Comparison of ENCODE assay signal across 1 cellular context in the genomic region with DNA sequence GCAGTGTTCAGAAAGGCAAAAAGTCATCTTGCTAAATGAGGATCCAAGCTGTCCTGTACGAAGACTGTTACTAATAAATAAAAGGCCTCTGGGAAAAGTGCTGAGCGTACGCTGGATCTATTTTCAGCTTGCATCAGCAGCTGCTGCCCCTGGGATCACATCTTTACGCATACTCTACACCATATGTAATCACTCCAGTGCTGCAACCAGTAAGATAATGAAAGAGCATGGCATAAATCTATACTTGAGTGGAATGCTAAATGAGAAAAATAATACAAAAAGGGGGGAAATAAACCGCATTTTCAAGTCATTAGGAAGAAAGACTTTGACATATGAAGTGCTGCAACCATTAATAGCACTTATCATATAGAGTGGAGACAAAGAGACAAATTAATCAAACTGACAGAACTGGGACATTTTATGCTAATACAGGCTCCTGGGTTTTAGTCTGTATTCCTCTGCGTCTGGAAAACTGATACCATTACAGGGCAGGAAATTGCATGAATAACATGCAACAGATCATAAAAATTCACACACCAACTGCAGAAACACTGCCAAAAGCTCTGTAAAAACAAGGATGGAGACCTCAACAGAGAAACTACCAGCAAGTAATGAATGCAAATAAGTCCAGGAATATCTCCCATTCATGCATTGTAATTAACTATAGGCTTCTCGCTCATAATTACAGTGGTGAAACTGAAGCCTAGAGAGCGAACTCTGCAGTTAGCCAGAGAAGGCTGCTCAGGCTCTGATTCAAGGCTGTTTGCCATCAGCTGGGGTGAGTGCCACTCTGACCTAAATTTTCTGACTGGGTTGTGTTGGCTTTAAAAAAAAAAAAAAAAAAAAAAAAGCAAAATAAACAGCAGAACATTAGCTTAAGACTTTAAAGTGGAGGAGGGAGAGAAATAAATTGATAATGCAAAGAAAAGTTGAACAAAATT.
A peak's percentile ranks its signal among the peaks of the same experiment; 100 is the strongest.
TF ChIP-seq lines count a peak whose summit lies in the region.

No MANE protein-coding gene starts in this region.

TF ChIP-seq in HEK293, 187 proteins besides CTCF, POLR2A, EP300 and RAD21 (continues in another document):
- TF ChIP-seq TCF7L2 (IDR thresholded peaks at IDR 0.05; ENCODE audit: borderline replicate concordance, low read depth, low read length): 0 out of 2 replicates have a peak, but pooled peaks have one; percentile 23
- TF ChIP-seq MYNN (tag by site-specific recombination; IDR thresholded peaks at IDR 0.05; ENCODE audit: borderline replicate concordance): peak; percentile 83
- peak; percentile 57 for TF ChIP-seq ZSCAN30 (tag by site-specific recombination; IDR thresholded peaks at IDR 0.05)
- no peak for TF ChIP-seq ZNF23 (tag by site-specific recombination; IDR thresholded peaks at IDR 0.05; ENCODE audit: borderline replicate concordance)
- TF ChIP-seq, protein P1, sequence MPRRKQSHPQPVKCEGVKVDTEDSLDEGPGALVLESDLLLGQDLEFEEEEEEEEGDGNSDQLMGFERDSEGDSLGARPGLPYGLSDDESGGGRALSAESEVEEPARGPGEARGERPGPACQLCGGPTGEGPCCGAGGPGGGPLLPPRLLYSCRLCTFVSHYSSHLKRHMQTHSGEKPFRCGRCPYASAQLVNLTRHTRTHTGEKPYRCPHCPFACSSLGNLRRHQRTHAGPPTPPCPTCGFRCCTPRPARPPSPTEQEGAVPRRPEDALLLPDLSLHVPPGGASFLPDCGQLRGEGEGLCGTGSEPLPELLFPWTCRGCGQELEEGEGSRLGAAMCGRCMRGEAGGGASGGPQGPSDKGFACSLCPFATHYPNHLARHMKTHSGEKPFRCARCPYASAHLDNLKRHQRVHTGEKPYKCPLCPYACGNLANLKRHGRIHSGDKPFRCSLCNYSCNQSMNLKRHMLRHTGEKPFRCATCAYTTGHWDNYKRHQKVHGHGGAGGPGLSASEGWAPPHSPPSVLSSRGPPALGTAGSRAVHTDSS (tag by site-specific recombination; IDR thresholded peaks at IDR 0.05): 0 out of 2 replicates have a peak, but pooled peaks have one; percentile 7
- TF ChIP-seq ZIC2 (tag by site-specific recombination; IDR thresholded peaks at IDR 0.05): no peak
- peak; percentile 76 for TF ChIP-seq ZNF558 (tag by site-specific recombination; IDR thresholded peaks at IDR 0.05)
- no peak for TF ChIP-seq ZNF248 (tag by site-specific recombination; IDR thresholded peaks at IDR 0.05)
- TF ChIP-seq, protein P2, sequence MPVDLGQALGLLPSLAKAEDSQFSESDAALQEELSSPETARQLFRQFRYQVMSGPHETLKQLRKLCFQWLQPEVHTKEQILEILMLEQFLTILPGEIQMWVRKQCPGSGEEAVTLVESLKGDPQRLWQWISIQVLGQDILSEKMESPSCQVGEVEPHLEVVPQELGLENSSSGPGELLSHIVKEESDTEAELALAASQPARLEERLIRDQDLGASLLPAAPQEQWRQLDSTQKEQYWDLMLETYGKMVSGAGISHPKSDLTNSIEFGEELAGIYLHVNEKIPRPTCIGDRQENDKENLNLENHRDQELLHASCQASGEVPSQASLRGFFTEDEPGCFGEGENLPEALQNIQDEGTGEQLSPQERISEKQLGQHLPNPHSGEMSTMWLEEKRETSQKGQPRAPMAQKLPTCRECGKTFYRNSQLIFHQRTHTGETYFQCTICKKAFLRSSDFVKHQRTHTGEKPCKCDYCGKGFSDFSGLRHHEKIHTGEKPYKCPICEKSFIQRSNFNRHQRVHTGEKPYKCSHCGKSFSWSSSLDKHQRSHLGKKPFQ (tag by site-specific recombination; IDR thresholded peaks at IDR 0.05): peak; percentile 70
- TF ChIP-seq, protein P3, sequence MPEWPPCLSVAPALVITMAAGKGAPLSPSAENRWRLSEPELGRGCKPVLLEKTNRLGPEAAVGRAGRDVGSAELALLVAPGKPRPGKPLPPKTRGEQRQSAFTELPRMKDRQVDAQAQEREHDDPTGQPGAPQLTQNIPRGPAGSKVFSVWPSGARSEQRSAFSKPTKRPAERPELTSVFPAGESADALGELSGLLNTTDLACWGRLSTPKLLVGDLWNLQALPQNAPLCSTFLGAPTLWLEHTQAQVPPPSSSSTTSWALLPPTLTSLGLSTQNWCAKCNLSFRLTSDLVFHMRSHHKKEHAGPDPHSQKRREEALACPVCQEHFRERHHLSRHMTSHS (tag by site-specific recombination; IDR thresholded peaks at IDR 0.05): peak; percentile 88; the same call in 1 of the 2 replicates
- peak; percentile 85; the same call in 1 of the 2 replicates for TF ChIP-seq ZNF24 (tag by site-specific recombination; IDR thresholded peaks at IDR 0.05)
- TF ChIP-seq ZNF10 (tag by site-specific recombination; IDR thresholded peaks at IDR 0.05): 0 out of 2 replicates have a peak, but pooled peaks have one; percentile 35
- peak; percentile 90 for TF ChIP-seq ZNF629 (tag by site-specific recombination; IDR thresholded peaks at IDR 0.05)
- TF ChIP-seq ZBTB21 (tag by site-specific recombination; IDR thresholded peaks at IDR 0.05): peak; percentile 73; the same call in 1 of the 2 replicates
- no peak for TF ChIP-seq ZFP3 (tag by site-specific recombination; IDR thresholded peaks at IDR 0.05; ENCODE audit: low read depth)
- TF ChIP-seq, protein P4, sequence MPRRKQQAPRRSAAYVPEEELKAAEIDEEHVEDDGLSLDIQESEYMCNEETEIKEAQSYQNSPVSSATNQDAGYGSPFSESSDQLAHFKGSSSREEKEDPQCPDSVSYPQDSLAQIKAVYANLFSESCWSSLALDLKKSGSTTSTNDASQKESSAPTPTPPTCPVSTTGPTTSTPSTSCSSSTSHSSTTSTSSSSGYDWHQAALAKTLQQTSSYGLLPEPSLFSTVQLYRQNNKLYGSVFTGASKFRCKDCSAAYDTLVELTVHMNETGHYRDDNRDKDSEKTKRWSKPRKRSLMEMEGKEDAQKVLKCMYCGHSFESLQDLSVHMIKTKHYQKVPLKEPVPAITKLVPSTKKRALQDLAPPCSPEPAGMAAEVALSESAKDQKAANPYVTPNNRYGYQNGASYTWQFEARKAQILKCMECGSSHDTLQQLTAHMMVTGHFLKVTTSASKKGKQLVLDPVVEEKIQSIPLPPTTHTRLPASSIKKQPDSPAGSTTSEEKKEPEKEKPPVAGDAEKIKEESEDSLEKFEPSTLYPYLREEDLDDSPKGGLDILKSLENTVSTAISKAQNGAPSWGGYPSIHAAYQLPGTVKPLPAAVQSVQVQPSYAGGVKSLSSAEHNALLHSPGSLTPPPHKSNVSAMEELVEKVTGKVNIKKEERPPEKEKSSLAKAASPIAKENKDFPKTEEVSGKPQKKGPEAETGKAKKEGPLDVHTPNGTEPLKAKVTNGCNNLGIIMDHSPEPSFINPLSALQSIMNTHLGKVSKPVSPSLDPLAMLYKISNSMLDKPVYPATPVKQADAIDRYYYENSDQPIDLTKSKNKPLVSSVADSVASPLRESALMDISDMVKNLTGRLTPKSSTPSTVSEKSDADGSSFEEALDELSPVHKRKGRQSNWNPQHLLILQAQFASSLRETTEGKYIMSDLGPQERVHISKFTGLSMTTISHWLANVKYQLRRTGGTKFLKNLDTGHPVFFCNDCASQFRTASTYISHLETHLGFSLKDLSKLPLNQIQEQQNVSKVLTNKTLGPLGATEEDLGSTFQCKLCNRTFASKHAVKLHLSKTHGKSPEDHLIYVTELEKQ (tag by site-specific recombination; IDR thresholded peaks at IDR 0.05; ENCODE audit: borderline replicate concordance): peak; percentile 78
- peak; percentile 96 for TF ChIP-seq ZNF366 (tag by site-specific recombination; conservative IDR thresholded peaks at IDR 0.05)
- peak; percentile 83; the same call in 1 of the 2 replicates for TF ChIP-seq TRIM28 (IDR thresholded peaks at IDR 0.05; ENCODE audit: borderline replicate concordance, low read length)
- TF ChIP-seq, protein P5, sequence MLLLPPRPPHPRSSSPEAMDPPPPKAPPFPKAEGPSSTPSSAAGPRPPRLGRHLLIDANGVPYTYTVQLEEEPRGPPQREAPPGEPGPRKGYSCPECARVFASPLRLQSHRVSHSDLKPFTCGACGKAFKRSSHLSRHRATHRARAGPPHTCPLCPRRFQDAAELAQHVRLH (tag by site-specific recombination; IDR thresholded peaks at IDR 0.05): peak; percentile 79; the same call in 1 of the 2 replicates
- peak; percentile 93 for TF ChIP-seq ZNF391 (tag by site-specific recombination; IDR thresholded peaks at IDR 0.05; ENCODE audit: borderline replicate concordance, low read depth)
- TF ChIP-seq, protein P6, sequence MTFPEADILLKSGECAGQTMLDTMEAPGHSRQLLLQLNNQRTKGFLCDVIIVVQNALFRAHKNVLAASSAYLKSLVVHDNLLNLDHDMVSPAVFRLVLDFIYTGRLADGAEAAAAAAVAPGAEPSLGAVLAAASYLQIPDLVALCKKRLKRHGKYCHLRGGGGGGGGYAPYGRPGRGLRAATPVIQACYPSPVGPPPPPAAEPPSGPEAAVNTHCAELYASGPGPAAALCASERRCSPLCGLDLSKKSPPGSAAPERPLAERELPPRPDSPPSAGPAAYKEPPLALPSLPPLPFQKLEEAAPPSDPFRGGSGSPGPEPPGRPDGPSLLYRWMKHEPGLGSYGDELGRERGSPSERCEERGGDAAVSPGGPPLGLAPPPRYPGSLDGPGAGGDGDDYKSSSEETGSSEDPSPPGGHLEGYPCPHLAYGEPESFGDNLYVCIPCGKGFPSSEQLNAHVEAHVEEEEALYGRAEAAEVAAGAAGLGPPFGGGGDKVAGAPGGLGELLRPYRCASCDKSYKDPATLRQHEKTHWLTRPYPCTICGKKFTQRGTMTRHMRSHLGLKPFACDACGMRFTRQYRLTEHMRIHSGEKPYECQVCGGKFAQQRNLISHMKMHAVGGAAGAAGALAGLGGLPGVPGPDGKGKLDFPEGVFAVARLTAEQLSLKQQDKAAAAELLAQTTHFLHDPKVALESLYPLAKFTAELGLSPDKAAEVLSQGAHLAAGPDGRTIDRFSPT (tag by site-specific recombination; IDR thresholded peaks at IDR 0.05): 0 out of 2 replicates have a peak, but pooled peaks have one; percentile 23
- TF ChIP-seq, protein P7, sequence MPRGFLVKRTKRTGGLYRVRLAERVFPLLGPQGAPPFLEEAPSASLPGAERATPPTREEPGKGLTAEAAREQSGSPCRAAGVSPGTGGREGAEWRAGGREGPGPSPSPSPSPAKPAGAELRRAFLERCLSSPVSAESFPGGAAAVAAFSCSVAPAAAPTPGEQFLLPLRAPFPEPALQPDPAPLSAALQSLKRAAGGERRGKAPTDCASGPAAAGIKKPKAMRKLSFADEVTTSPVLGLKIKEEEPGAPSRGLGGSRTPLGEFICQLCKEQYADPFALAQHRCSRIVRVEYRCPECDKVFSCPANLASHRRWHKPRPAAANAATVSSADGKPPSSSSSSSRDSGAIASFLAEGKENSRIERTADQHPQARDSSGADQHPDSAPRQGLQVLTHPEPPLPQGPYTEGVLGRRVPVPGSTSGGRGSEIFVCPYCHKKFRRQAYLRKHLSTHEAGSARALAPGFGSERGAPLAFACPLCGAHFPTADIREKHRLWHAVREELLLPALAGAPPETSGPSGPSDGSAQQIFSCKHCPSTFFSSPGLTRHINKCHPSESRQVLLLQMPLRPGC (tag by site-specific recombination; IDR thresholded peaks at IDR 0.05): peak; percentile 86
- TF ChIP-seq BCL11A (tag by site-specific recombination; IDR thresholded peaks at IDR 0.05; ENCODE audit: low read depth): 0 out of 2 replicates have a peak, but pooled peaks have one; percentile 42
- TF ChIP-seq, protein P8, sequence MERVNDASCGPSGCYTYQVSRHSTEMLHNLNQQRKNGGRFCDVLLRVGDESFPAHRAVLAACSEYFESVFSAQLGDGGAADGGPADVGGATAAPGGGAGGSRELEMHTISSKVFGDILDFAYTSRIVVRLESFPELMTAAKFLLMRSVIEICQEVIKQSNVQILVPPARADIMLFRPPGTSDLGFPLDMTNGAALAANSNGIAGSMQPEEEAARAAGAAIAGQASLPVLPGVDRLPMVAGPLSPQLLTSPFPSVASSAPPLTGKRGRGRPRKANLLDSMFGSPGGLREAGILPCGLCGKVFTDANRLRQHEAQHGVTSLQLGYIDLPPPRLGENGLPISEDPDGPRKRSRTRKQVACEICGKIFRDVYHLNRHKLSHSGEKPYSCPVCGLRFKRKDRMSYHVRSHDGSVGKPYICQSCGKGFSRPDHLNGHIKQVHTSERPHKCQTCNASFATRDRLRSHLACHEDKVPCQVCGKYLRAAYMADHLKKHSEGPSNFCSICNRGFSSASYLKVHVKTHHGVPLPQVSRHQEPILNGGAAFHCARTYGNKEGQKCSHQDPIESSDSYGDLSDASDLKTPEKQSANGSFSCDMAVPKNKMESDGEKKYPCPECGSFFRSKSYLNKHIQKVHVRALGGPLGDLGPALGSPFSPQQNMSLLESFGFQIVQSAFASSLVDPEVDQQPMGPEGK (tag by site-specific recombination; IDR thresholded peaks at IDR 0.05): peak; percentile 80
- peak; percentile 79 for TF ChIP-seq ZNF394 (tag by site-specific recombination; IDR thresholded peaks at IDR 0.05; ENCODE audit: borderline replicate concordance)
- TF ChIP-seq ZNF2 (tag by site-specific recombination; IDR thresholded peaks at IDR 0.05): peak; percentile 72
- peak; percentile 92 for TF ChIP-seq WT1 (tag by site-specific recombination; IDR thresholded peaks at IDR 0.05)
- peak; percentile 64; the same call in 1 of the 2 replicates for TF ChIP-seq ZNF768 (tag by site-specific recombination; IDR thresholded peaks at IDR 0.05)
- 0 out of 2 replicates have a peak, but pooled peaks have one; percentile 16 for TF ChIP-seq ZSCAN16 (tag by site-specific recombination; IDR thresholded peaks at IDR 0.05)
- peak; percentile 68; the same call in 1 of the 2 replicates for TF ChIP-seq BCL11B (tag by site-specific recombination; IDR thresholded peaks at IDR 0.05; ENCODE audit: low read depth)
- no peak for TF ChIP-seq ZNF677 (tag by site-specific recombination; IDR thresholded peaks at IDR 0.05)
- TF ChIP-seq PRDM1 (tag by site-specific recombination; IDR thresholded peaks at IDR 0.05): no peak
- TF ChIP-seq KLF10 (tag by site-specific recombination; IDR thresholded peaks at IDR 0.05): peak; percentile 83
- TF ChIP-seq, protein P9, sequence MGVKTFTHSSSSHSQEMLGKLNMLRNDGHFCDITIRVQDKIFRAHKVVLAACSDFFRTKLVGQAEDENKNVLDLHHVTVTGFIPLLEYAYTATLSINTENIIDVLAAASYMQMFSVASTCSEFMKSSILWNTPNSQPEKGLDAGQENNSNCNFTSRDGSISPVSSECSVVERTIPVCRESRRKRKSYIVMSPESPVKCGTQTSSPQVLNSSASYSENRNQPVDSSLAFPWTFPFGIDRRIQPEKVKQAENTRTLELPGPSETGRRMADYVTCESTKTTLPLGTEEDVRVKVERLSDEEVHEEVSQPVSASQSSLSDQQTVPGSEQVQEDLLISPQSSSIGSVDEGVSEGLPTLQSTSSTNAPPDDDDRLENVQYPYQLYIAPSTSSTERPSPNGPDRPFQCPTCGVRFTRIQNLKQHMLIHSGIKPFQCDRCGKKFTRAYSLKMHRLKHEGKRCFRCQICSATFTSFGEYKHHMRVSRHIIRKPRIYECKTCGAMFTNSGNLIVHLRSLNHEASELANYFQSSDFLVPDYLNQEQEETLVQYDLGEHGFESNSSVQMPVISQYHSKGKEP (tag by site-specific recombination; IDR thresholded peaks at IDR 0.05): peak; percentile 100
- TF ChIP-seq ZNF146 (tag by site-specific recombination; IDR thresholded peaks at IDR 0.05): no peak
- TF ChIP-seq ZSCAN23 (tag by site-specific recombination; IDR thresholded peaks at IDR 0.05): peak; percentile 83; the same call in 1 of the 2 replicates
- no peak for TF ChIP-seq KLF7 (tag by site-specific recombination; IDR thresholded peaks at IDR 0.05; ENCODE audit: borderline replicate concordance)
- TF ChIP-seq SCRT2 (tag by site-specific recombination; IDR thresholded peaks at IDR 0.05): peak; percentile 96
- TF ChIP-seq ZNF426 (tag by site-specific recombination; IDR thresholded peaks at IDR 0.05): no peak
- peak; percentile 59 for TF ChIP-seq ZNF660 (tag by site-specific recombination; IDR thresholded peaks at IDR 0.05)
